In genomic region chr20:45781391-45781931, GRCh38 we compare ENCODE assay signal across 10 cellular contexts. TPM values are rescaled to one million over a fixed set of nuclear protein-coding genes. Genes with fewer than 3 reads are reported as not detected.
DNase-seq lines count a peak whose midpoint lies in the region; ATAC-seq and TF ChIP-seq lines count a peak whose summit lies in the region.
"Had no signal": no experiment of that assay in that cellular context is flagged by ENCODE, and none has a peak within 500 bp of the region (broad histone marks: within the 10 kb centered on the region; RNA-seq: fewer than 3 reads in every experiment).

No MANE protein-coding gene starts in this region.

- DNase-seq in HFF-Myc (ENCODE audit: extremely low read depth, low read depth) (peak; percentile 95), kidney glomerular epithelial cell (lab: John Stamatoyannopoulos, UW) (peak; percentile 80), tibial nerve (ENCODE audit: low spot score in 2 of 2) (no peak), WERI-Rb-1 (no peak)
- DNase-seq in effector CD4-positive, alpha-beta T cell = no peak
- DNase-seq: naive thymus-derived CD4-positive, alpha-beta T cell; NCI-H1436 treated with DMSO at 0.1 percent for 48 hours had no signal

- no peak overlapping the region for H3K27ac Mint-ChIP-seq in activated T-helper 17 cell treated with anti-CD3 and anti-CD28 coated beads, Interleukin-2, amount 50 U/mL, for 72 hours

- H3K27ac ChIP-seq in tibial nerve (peak overlapping the region; percentile 33 to 81 (median 66)), WERI-Rb-1 (no peak overlapping the region)
- H3K27ac ChIP-seq: cardiac muscle cell had no signal

- H3K4me1 ChIP-seq in tibial nerve = peaks cover 0 to 42% (median 25%) of the 10 kb centered on the region in 4 donors

- H3K4me3 ChIP-seq in HFF-Myc (replicated peaks; ENCODE audit: low read depth, low read length) = no peak overlapping the region
- no peak overlapping the region for H3K4me3 ChIP-seq in tibial nerve
- H3K4me3 ChIP-seq in WERI-Rb-1 (ENCODE audit: low read depth, low read length) = no peak overlapping the region
- H3K4me3 ChIP-seq: cardiac muscle cell had no signal

- no peak for TF ChIP-seq POLR2A in tibial nerve (IDR thresholded peaks at IDR 0.05)

- no peaks in the 10 kb centered on the region for H3K9me3 ChIP-seq in tibial nerve
- H3K9me3 ChIP-seq in WERI-Rb-1 (ENCODE audit: severe bottlenecking) = no peaks in the 10 kb centered on the region

- H3K36me3 ChIP-seq in tibial nerve (no peaks in the 10 kb centered on the region), WERI-Rb-1 (no peaks in the 10 kb centered on the region)
- H3K36me3 ChIP-seq: cardiac muscle cell had no signal

- H3K27me3 ChIP-seq in tibial nerve (no peaks in the 10 kb centered on the region), WERI-Rb-1 (ENCODE audit: insufficient read depth, low read depth, severe bottlenecking) (no peaks in the 10 kb centered on the region)
- H3K27me3 ChIP-seq: cardiac muscle cell had no signal

- peak; percentile 47 for ATAC-seq in activated T-helper 17 cell treated with anti-CD3 and anti-CD28 coated beads, Interleukin-2, amount 50 U/mL, for 72 hours (replicated peaks)
- ATAC-seq in HG02759 (IDR thresholded peaks at IDR 0.05; ENCODE audit: unreplicated experiment) = no peak
- ATAC-seq: naive thymus-derived CD4-positive, alpha-beta T cell had no signal

- H3K9me3 Mint-ChIP-seq in activated T-helper 17 cell treated with anti-CD3 and anti-CD28 coated beads, Interleukin-2, amount 50 U/mL, for 72 hours = no peaks in the 10 kb centered on the region
- H3K9me3 Mint-ChIP-seq: naive thymus-derived CD4-positive, alpha-beta T cell had no signal

- TF ChIP-seq EP300 in tibial nerve (IDR thresholded peaks at IDR 0.05) = no peak

- no peaks in the 10 kb centered on the region for H3K36me3 Mint-ChIP-seq in activated T-helper 17 cell treated with anti-CD3 and anti-CD28 coated beads, Interleukin-2, amount 50 U/mL, for 72 hours (ENCODE audit: low read depth)
- H3K36me3 Mint-ChIP-seq: naive thymus-derived CD4-positive, alpha-beta T cell had no signal

- 61 to 65% methylated on average over 4 of the region's 4 CpGs for WGBS in tibial nerve, 2 donors

- TF ChIP-seq CTCF in HFF-Myc (IDR thresholded peaks at IDR 0.05; ENCODE audit: low read depth, low read length, missing control alignments) = no peak
- TF ChIP-seq CTCF in tibial nerve (IDR thresholded peaks at IDR 0.05) = no peak
- no peak for TF ChIP-seq CTCF in WERI-Rb-1 (IDR thresholded peaks at IDR 0.05; ENCODE audit: low read depth, low read length)

- H3K4me3 Mint-ChIP-seq in activated T-helper 17 cell treated with anti-CD3 and anti-CD28 coated beads, Interleukin-2, amount 50 U/mL, for 72 hours = no peak overlapping the region
- H3K4me3 Mint-ChIP-seq: naive thymus-derived CD4-positive, alpha-beta T cell had no signal

- no peaks in the 10 kb centered on the region for H3K27me3 Mint-ChIP-seq in activated T-helper 17 cell treated with anti-CD3 and anti-CD28 coated beads, Interleukin-2, amount 50 U/mL, for 72 hours

- H3K4me1 Mint-ChIP-seq in activated T-helper 17 cell treated with anti-CD3 and anti-CD28 coated beads, Interleukin-2, amount 50 U/mL, for 72 hours = peaks cover 6% of the 10 kb centered on the region

RNA-seq across cellular contexts. Expression of gene WFDC3, which starts 10.2 kb away (rescaled TPM):
- total RNA-seq in activated T-helper 17 cell treated with anti-CD3 and anti-CD28 coated beads, Interleukin-2, amount 50 U/mL, for 72 hours = not detected
- total RNA-seq in tibial nerve = 1 to 10 TPM in 1 of 4 donors, not detected in 3; 2.4 TPM
- total RNA-seq: cardiac muscle cell; naive thymus-derived CD4-positive, alpha-beta T cell had no signal

RNA-seq across cellular contexts. Expression of gene DNTTIP1, which starts 10.3 kb away (rescaled TPM):
- total RNA-seq in activated T-helper 17 cell treated with anti-CD3 and anti-CD28 coated beads, Interleukin-2, amount 50 U/mL, for 72 hours = 10 to 100 TPM; 13.0 to 26.2 TPM
- 10 to 100 TPM; 17.4 to 33.6 (median 27.2) TPM for total RNA-seq in tibial nerve

RNA-seq across cellular contexts. Expression of gene UBE2C, which starts 31.0 kb away (rescaled TPM):
- total RNA-seq in activated T-helper 17 cell treated with anti-CD3 and anti-CD28 coated beads, Interleukin-2, amount 50 U/mL, for 72 hours = 100 to 1,000 TPM; 209 to 224 TPM
- 1 to 10 TPM in 2 of 4 donors, under 1 TPM in 1, not detected in 1; 0.78 to 6.9 (median 1.5) TPM for total RNA-seq in tibial nerve

RNA-seq across cellular contexts. Expression of gene TNNC2, which starts 45.7 kb away (rescaled TPM):
- total RNA-seq in activated T-helper 17 cell treated with anti-CD3 and anti-CD28 coated beads, Interleukin-2, amount 50 U/mL, for 72 hours = under 1 TPM in 1 of 2 donors, not detected in 1; 0.37 TPM
- total RNA-seq in tibial nerve = 10 to 100 TPM in 1 of 4 donors, 1 to 10 TPM in 2, not detected in 1; 2.3 to 12.0 (median 6.5) TPM

RNA-seq across cellular contexts. Expression of gene SNX21, which starts 52.1 kb away (rescaled TPM):
- total RNA-seq in activated T-helper 17 cell treated with anti-CD3 and anti-CD28 coated beads, Interleukin-2, amount 50 U/mL, for 72 hours = 1 to 10 TPM; 2.2 to 2.6 TPM
- total RNA-seq in tibial nerve = 100 to 1,000 TPM; 177 to 389 (median 240) TPM

Comparison
In these comparisons a context has a peak if more than half of its experiments do, and no peak if none do; other contexts are left out.
1. DNase-seq: peak in HFF-Myc (single experiment) and kidney glomerular epithelial cell (single experiment); none in tibial nerve (0 of 2), effector CD4-positive, alpha-beta T cell (single experiment) and WERI-Rb-1 (single experiment).
2. RNA of gene UBE2C, which starts 31.0 kb away (total RNA-seq): 209 to 224 TPM in activated T-helper 17 cell treated with anti-CD3 and anti-CD28 coated beads, Interleukin-2, amount 50 U/mL, for 72 hours; 0.78 to 6.9 TPM in tibial nerve; every median in the first group is over 10 times any median in the second.